In the genomic region with DNA sequence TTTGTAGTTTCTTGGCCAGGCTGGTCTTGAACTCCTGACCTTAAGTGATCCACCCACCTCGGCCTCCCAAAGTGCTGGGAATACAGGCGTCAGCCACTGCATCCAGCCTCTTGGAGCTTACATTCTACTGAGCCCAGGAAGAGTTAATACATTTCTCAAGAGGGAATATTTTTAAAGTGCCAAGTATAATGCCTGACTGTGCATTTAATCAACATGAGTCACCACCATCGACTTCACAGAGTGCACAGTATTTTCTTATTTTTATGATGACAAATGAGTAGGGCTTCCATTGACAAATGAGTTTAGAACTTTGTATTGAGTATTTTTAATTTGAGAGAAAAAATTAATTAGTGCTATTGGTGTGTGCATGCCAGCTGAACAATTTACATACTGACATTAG, we compare ENCODE assay signal across 11 cellular contexts.
DNase-seq lines count a peak whose midpoint lies in the region; ATAC-seq and TF ChIP-seq lines count a peak whose summit lies in the region.
"Had no signal": no experiment of that assay in that cellular context is flagged by ENCODE, and none has a peak within 500 bp of the region (broad histone marks: within the 10 kb centered on the region; RNA-seq: fewer than 3 reads in every experiment).

No MANE protein-coding gene starts in this region.

- H3K27me3 Mint-ChIP-seq in endothelial cell (ENCODE audit: unreplicated experiment) = peaks cover 9% of the 10 kb centered on the region

- DNase-seq in ELR (ENCODE audit: low read depth) (peak; percentile 88), RWPE2 (ENCODE audit: low spot score) (no peak), fibroblast of the conjunctiva (ENCODE audit: low read depth) (peak; percentile 54), retinal pigment epithelial cell (ENCODE audit: low read depth) (peak; percentile 69), NCI-H1092 (lab: John Stamatoyannopoulos, UW) (no peak), endothelial cell (ENCODE audit: low spot score) (no peak), NAMALWA (ENCODE audit: low spot score) (no peak)
- DNase-seq: DMS53, OCI-M1 had no signal

- no peaks in the 10 kb centered on the region for H3K9me3 ChIP-seq in RWPE2 (ENCODE audit: severe bottlenecking)

- H3K27ac ChIP-seq in RWPE2 (ENCODE audit: poor library complexity, severe bottlenecking) = peak overlapping the region; percentile 52

- H3K9me3 Mint-ChIP-seq in endothelial cell (ENCODE audit: unreplicated experiment) = no peaks in the 10 kb centered on the region
- H3K9me3 Mint-ChIP-seq: activated T-helper 17 cell treated with anti-CD3 and anti-CD28 coated beads, Interleukin-2, amount 50 U/mL, for 72 hours had no signal

- ATAC-seq in RWPE2 (ENCODE audit: low read depth) (peak; percentile 98), GM21360 (IDR thresholded peaks at IDR 0.05; ENCODE audit: unreplicated experiment) (no peak)
- ATAC-seq: activated T-helper 17 cell treated with anti-CD3 and anti-CD28 coated beads, Interleukin-2, amount 50 U/mL, for 72 hours had no signal

- H3K4me3 ChIP-seq in RWPE2 (ENCODE audit: severe bottlenecking) = no peak overlapping the region
- no peak overlapping the region for H3K4me3 ChIP-seq in retinal pigment epithelial cell (ENCODE audit: low read length)

- peaks cover 5% of the 10 kb centered on the region for H3K36me3 Mint-ChIP-seq in endothelial cell (ENCODE audit: low read depth, unreplicated experiment)

- no peak overlapping the region for H3K4me3 Mint-ChIP-seq in endothelial cell (ENCODE audit: unreplicated experiment)
- H3K4me3 Mint-ChIP-seq: activated T-helper 17 cell treated with anti-CD3 and anti-CD28 coated beads, Interleukin-2, amount 50 U/mL, for 72 hours had no signal

- no peaks in the 10 kb centered on the region for H3K27me3 ChIP-seq in RWPE2 (ENCODE audit: insufficient read depth, poor library complexity, severe bottlenecking)

- H3K4me1 Mint-ChIP-seq in endothelial cell (ENCODE audit: unreplicated experiment) = peaks cover 66% of the 10 kb centered on the region
- H3K4me1 Mint-ChIP-seq: activated T-helper 17 cell treated with anti-CD3 and anti-CD28 coated beads, Interleukin-2, amount 50 U/mL, for 72 hours had no signal

- peaks cover 32% of the 10 kb centered on the region for H3K4me1 ChIP-seq in RWPE2 (ENCODE audit: insufficient read depth, poor library complexity, severe bottlenecking)

- H3K36me3 ChIP-seq in RWPE2 (ENCODE audit: low read depth) = no peaks in the 10 kb centered on the region

- no peak for TF ChIP-seq CTCF in RWPE2 (IDR thresholded peaks at IDR 0.05; ENCODE audit: poor library complexity, severe bottlenecking)
- TF ChIP-seq CTCF in retinal pigment epithelial cell (conservative IDR thresholded peaks at IDR 0.05; ENCODE audit: low read depth, low read length) = no peak
- TF ChIP-seq CTCF in endothelial cell (IDR thresholded peaks at IDR 0.05; ENCODE audit: unreplicated experiment) = no peak

- H3K27ac Mint-ChIP-seq in endothelial cell (ENCODE audit: unreplicated experiment) = no peak overlapping the region
- H3K27ac Mint-ChIP-seq: activated T-helper 17 cell treated with anti-CD3 and anti-CD28 coated beads, Interleukin-2, amount 50 U/mL, for 72 hours had no signal

Comparison
In these comparisons a context has a peak if more than half of its experiments do, and no peak if none do; other contexts are left out.
1. DNase-seq: peak in ELR (single experiment), fibroblast of the conjunctiva (single experiment) and retinal pigment epithelial cell (single experiment); none in RWPE2 (single experiment), NCI-H1092 (single experiment), endothelial cell (single experiment) and NAMALWA (single experiment).